Comparison of ENCODE assay signal across 8 cellular contexts in the genomic region with DNA sequence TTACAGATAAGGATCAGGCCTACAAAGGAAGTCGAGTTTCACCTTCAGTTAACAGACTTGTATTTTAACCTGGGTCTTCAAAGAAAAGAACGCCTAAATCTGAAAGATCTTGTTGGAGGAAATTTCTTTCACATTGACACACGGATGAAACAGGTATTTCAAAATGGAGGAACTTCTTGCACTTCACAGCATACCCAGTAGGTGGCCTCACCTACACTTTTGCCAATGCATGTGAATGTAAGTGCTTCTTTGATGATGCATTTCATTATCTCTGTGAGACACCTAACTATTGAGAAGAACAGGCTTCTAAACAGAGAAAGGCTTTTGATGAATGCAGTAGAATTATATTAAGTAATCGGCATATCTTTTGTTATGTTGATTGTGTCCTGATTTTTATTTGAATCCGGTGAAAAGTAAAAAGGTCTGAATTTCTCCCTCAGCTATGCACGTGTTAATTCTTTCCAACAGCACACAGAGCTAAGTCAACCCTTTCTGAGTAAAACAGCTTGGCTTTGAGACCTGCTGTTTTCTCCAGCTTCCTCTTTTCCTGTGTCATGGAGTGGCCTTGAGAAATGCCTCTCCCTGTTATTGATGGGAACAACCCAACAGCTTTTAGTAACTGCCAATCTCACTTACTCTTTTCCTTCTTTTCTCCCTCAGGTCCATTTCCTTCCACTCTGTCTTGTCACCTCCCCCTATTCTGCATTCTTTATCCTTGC.
DNase-seq lines count a peak whose midpoint lies in the region; ATAC-seq, FAIRE-seq and TF ChIP-seq lines count a peak whose summit lies in the region.

No MANE protein-coding gene starts in this region.

- no peak overlapping the region for H2AK5ac ChIP-seq in mesenchymal stem cell (ENCODE audit: low read length, severe bottlenecking)

- H2BK15ac ChIP-seq in mesenchymal stem cell (ENCODE audit: low read depth, poor library complexity, severe bottlenecking), result no peak overlapping the region

- ATAC-seq in GM18519 (IDR thresholded peaks at IDR 0.05; ENCODE audit: low FRiP score, unreplicated experiment) (peak; percentile 97), HG02885 (IDR thresholded peaks at IDR 0.05; ENCODE audit: poor library complexity, unreplicated experiment) (peak; percentile 99), K562 (no peak), aorta (ENCODE audit: low FRiP score) (no peak), gastrocnemius medialis (no peak)

- H3K79me2 ChIP-seq in K562 (ENCODE audit: control insufficient read depth, insufficient read depth, low read length), result no peaks in the 10 kb centered on the region

- no peak overlapping the region for H3K14ac ChIP-seq in mesenchymal stem cell (ENCODE audit: low read length in 2 of 2)

- H3K4ac ChIP-seq in mesenchymal stem cell (ENCODE audit: low read depth in 1 of 2, low read length in 2 of 2), result no peak overlapping the region

- H2AFZ ChIP-seq in K562 (ENCODE audit: low read depth, low read length) (no peak overlapping the region), mesenchymal stem cell (ENCODE audit: low read depth, low read length) (no peak overlapping the region)

- no TSS peak for BruUV-seq in K562 (replicated peaks; lab: Mats Ljungman, UMichigan)

- H2BK12ac ChIP-seq in mesenchymal stem cell (ENCODE audit: low read length in 2 of 2), result no peak overlapping the region

- H3K4me2 ChIP-seq in K562 (ENCODE audit: insufficient read depth, low read length) (no peak overlapping the region), mesenchymal stem cell (ENCODE audit: low read length, poor library complexity, severe bottlenecking) (no peak overlapping the region)

- POLR2A ChIA-PET in K562 (lab: Yijun Ruan, JAX), result no interaction called here

- peak in 2 of 3 experiments; percentile 32 to 44; a peak in 3 of 6 replicates for TF ChIP-seq CTCF in K562 (IDR thresholded peaks at IDR 0.05 in 2 of 3, conservative IDR thresholded peaks at IDR 0.05 in 1 of 3; ENCODE audit: insufficient read depth in 2 of 3, low read depth in 1 of 3, low read length in 3 of 3)
- TF ChIP-seq CTCF in gastrocnemius medialis (IDR thresholded peaks at IDR 0.05 in 4 of 5, conservative IDR thresholded peaks at IDR 0.05 in 1 of 5), result peak in 1 of 5 experiments; percentile 17

- DNase-seq in COLO829 (ENCODE audit: low spot score), result peak; percentile 37
- peak; percentile 54 for DNase-seq in NCI-H146 treated with DMSO at 0.1 percent for 48 hours (lab: John Stamatoyannopoulos, UW; ENCODE audit: unreplicated experiment)
- peak in 3 of 4 experiments; percentile 9 to 16 (median 16) for DNase-seq in K562 (ENCODE audit: extremely low read depth in 1 of 4, low spot score in 3 of 4)
- DNase-seq in mesenchymal stem cell, result peak; percentile 55
- no peak for DNase-seq in aorta
- no peak for DNase-seq in gastrocnemius medialis

- peak; percentile 22 to 35; a peak in 1 of 4 replicates for TF ChIP-seq RAD21 in K562 (CRISPR knock-in tag; conservative IDR thresholded peaks at IDR 0.05 in 1 of 2, IDR thresholded peaks at IDR 0.05 in 1 of 2)

- in situ Hi-C loops in K562 (cut with MboI) (no loop called here), gastrocnemius medialis (cut with MboI; ENCODE audit: low sequenced_read_pairs in 4 of 4) (no loop called here)

- H3K9me3 ChIP-seq in K562 (replicated peaks; ENCODE audit: control insufficient read depth, insufficient read depth, low read depth, low read length), result no peaks in the 10 kb centered on the region
- peaks cover 16% of the 10 kb centered on the region for H3K9me3 ChIP-seq in mesenchymal stem cell (ENCODE audit: control insufficient read depth, low read length)
- H3K9me3 ChIP-seq in aorta (ENCODE audit: control insufficient read depth, low read length), result peaks cover 4% of the 10 kb centered on the region
- H3K9me3 ChIP-seq in gastrocnemius medialis, result no peaks in the 10 kb centered on the region

- no peak overlapping the region for H4K91ac ChIP-seq in mesenchymal stem cell (ENCODE audit: low read length)

- no peak for FAIRE-seq in K562 (lab: Jason Lieb, UNC)

- H3K27ac ChIP-seq in K562 (ENCODE audit: extremely low read depth, low read depth, low read length) (no peak overlapping the region), mesenchymal stem cell (ENCODE audit: low read length, poor library complexity, severe bottlenecking) (no peak overlapping the region), aorta (ENCODE audit: low read depth in 1 of 2, low read length in 2 of 2) (no peak overlapping the region), gastrocnemius medialis (no peak overlapping the region)

- H2BK5ac ChIP-seq in mesenchymal stem cell (ENCODE audit: low read depth, low read length, poor library complexity, severe bottlenecking), result no peak overlapping the region

- CTCF ChIA-PET in K562 (lab: Yijun Ruan, JAX; ENCODE audit: low intra/inter-chr PET ratio), result no interaction called here

- no peak for TF ChIP-seq POLR2A in K562 (conservative IDR thresholded peaks at IDR 0.05)
- no peak for TF ChIP-seq POLR2A in gastrocnemius medialis (IDR thresholded peaks at IDR 0.05)

- intact Hi-C loops in K562 (cut with micrococcal nuclease) (no loop called here), aorta (cut with DNase I) (no loop called here), gastrocnemius medialis (cut with DNase I; ENCODE audit: low total_unique reads) (no loop called here)

- 2% methylated on average over 6 of the region's 6 CpGs for WGBS in K562 (ENCODE audit: insufficient coverage, low coverage, missing lambda C conversion rate)
- 42% methylated on average over 4 of the region's 6 CpGs for WGBS in mesenchymal stem cell
- 22 to 25% methylated on average over 6 of the region's 6 CpGs for WGBS in aorta, 2 donors

- H3K4me1 ChIP-seq in K562 (replicated peaks in 1 of 2; ENCODE audit: control insufficient read depth in 2 of 2, insufficient read depth in 2 of 2, low read length in 2 of 2), result no peaks in the 10 kb centered on the region
- H3K4me1 ChIP-seq in mesenchymal stem cell (ENCODE audit: control insufficient read depth, insufficient read depth, low read depth, low read length), result no peaks in the 10 kb centered on the region
- no peaks in the 10 kb centered on the region for H3K4me1 ChIP-seq in aorta (ENCODE audit: control insufficient read depth in 1 of 2, insufficient read depth in 2 of 2, low read length in 2 of 2)
- H3K4me1 ChIP-seq in gastrocnemius medialis, result no peaks in the 10 kb centered on the region

- TF ChIP-seq EP300 in K562 (IDR thresholded peaks at IDR 0.05; ENCODE audit: low read length), result no peak

- H3K36me3 ChIP-seq in K562 (ENCODE audit: control insufficient read depth, insufficient read depth, low read length), result no peaks in the 10 kb centered on the region
- no peaks in the 10 kb centered on the region for H3K36me3 ChIP-seq in mesenchymal stem cell (ENCODE audit: control insufficient read depth in 1 of 2, insufficient read depth in 2 of 2, low read depth in 1 of 2, low read length in 2 of 2)
- no peaks in the 10 kb centered on the region for H3K36me3 ChIP-seq in aorta (ENCODE audit: control insufficient read depth in 1 of 2, insufficient read depth in 2 of 2, low read length in 1 of 2)
- H3K36me3 ChIP-seq in gastrocnemius medialis, result no peaks in the 10 kb centered on the region

- H3K18ac ChIP-seq in mesenchymal stem cell (ENCODE audit: low read depth in 1 of 2, low read length in 2 of 2), result no peak overlapping the region

- no peaks in the 10 kb centered on the region for H4K20me1 ChIP-seq in K562 (replicated peaks; ENCODE audit: control insufficient read depth, insufficient read depth, low read length)

- H3K9ac ChIP-seq in K562 (ENCODE audit: insufficient read depth in 1 of 2, low read depth in 2 of 2, low read length in 2 of 2), result no peak overlapping the region
- no peak overlapping the region for H3K9ac ChIP-seq in mesenchymal stem cell (ENCODE audit: low read length)

- no peak overlapping the region for H2BK120ac ChIP-seq in mesenchymal stem cell (ENCODE audit: low read depth, low read length)

- no peaks in the 10 kb centered on the region for H3K79me1 ChIP-seq in mesenchymal stem cell (replicated peaks; ENCODE audit: low read length, poor library complexity, severe bottlenecking)

- H4K8ac ChIP-seq in mesenchymal stem cell (ENCODE audit: low read length), result no peak overlapping the region

- no peak overlapping the region for H3K23ac ChIP-seq in mesenchymal stem cell (ENCODE audit: low read length in 2 of 2)

- no peak overlapping the region for H3K4me3 ChIP-seq in K562
- H3K4me3 ChIP-seq in mesenchymal stem cell (ENCODE audit: insufficient read depth in 1 of 2, low read depth in 1 of 2, low read length in 2 of 2), result no peak overlapping the region
- H3K4me3 ChIP-seq in aorta (ENCODE audit: low read length in 2 of 2), result no peak overlapping the region
- H3K4me3 ChIP-seq in gastrocnemius medialis, result no peak overlapping the region

- no peaks in the 10 kb centered on the region for H3K9me1 ChIP-seq in K562 (ENCODE audit: control insufficient read depth, insufficient read depth, low read length)

- no peaks in the 10 kb centered on the region for H3K27me3 ChIP-seq in K562 (ENCODE audit: control insufficient read depth in 2 of 2, insufficient read depth in 2 of 2, low read length in 2 of 2)
- H3K27me3 ChIP-seq in mesenchymal stem cell (ENCODE audit: control insufficient read depth in 1 of 2, insufficient read depth in 1 of 2, low read length in 2 of 2), result no peaks in the 10 kb centered on the region
- H3K27me3 ChIP-seq in aorta (ENCODE audit: control insufficient read depth in 1 of 2, insufficient read depth in 2 of 2, low read length in 1 of 2), result no peaks in the 10 kb centered on the region
- H3K27me3 ChIP-seq in gastrocnemius medialis, result no peaks in the 10 kb centered on the region

TF ChIP-seq in K562, 482 proteins besides CTCF, POLR2A, EP300 and RAD21:
- TF ChIP-seq POU5F1 (IDR thresholded peaks at IDR 0.05; ENCODE audit: borderline replicate concordance, low read depth, low read length, partially characterized antibody), result no peak
- peak in 1 of 3 experiments; percentile 50 for TF ChIP-seq YY1 (IDR thresholded peaks at IDR 0.05; ENCODE audit: borderline replicate concordance in 1 of 3, control insufficient read depth in 1 of 3, extremely low read depth in 1 of 3, insufficient read depth in 3 of 3, insufficient read length in 1 of 3, insufficient replicate concordance in 2 of 3, low read depth in 1 of 3, low read length in 2 of 3)

Comparison
In these comparisons a context has a peak if more than half of its experiments do, and no peak if none do; other contexts are left out.
1. DNase-seq: peak in COLO829 (single experiment), NCI-H146 treated with DMSO at 0.1 percent for 48 hours (single experiment), K562 (3 of 4) and mesenchymal stem cell (single experiment); none in aorta (0 of 2) and gastrocnemius medialis (0 of 2).
2. ATAC-seq: peak in GM18519 (single experiment) and HG02885 (single experiment); none in K562 (single experiment), aorta (single experiment) and gastrocnemius medialis (0 of 2).